16 cellular contexts compared by ENCODE assay signal in the genomic region with DNA sequence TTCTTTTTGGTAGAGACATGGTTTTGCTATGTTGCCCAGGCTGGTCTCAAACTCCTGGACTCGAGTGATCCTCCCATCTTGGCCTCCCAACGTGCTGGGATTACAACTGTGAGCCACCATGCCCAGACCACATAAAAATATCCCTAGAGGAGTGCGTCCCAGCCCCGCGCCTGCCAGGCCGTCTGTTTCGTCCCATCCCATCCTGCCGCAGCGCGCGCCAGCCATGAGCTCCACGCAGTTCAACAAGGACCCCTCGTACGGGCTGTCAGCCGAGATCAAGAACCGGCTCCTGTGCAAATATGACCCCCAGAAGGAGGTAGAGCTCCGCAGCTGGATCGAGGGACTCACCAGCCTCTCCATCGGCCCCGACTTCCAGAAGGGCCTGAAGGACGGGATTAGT. TPM values are rescaled to one million over a fixed set of nuclear protein-coding genes. Genes with fewer than 3 reads are reported as not detected.
DNase-seq lines count a peak whose midpoint lies in the region; ATAC-seq and TF ChIP-seq lines count a peak whose summit lies in the region.
"Had no signal": no experiment of that assay in that cellular context is flagged by ENCODE, and none has a peak within 500 bp of the region (broad histone marks: within the 10 kb centered on the region; RNA-seq: fewer than 3 reads in every experiment).

No MANE protein-coding gene starts in this region.

- H3K4me2 ChIP-seq in osteoblast (ENCODE audit: insufficient read depth, low read length) (no peak overlapping the region), smooth muscle cell (no peak overlapping the region)
- H3K4me2 ChIP-seq: A549 had no signal

- no peaks in the 10 kb centered on the region for H3K36me3 ChIP-seq in RWPE2 (ENCODE audit: low read depth)
- no peaks in the 10 kb centered on the region for H3K36me3 ChIP-seq in osteoblast (ENCODE audit: insufficient read depth, low read length)
- H3K36me3 ChIP-seq in smooth muscle cell (ENCODE audit: low read depth), result no peaks in the 10 kb centered on the region

- H3K4me1 ChIP-seq in RWPE2 (ENCODE audit: insufficient read depth, poor library complexity, severe bottlenecking), result peaks cover 5% of the 10 kb centered on the region
- H3K4me1 ChIP-seq in osteoblast (ENCODE audit: insufficient read depth, low read length), result no peaks in the 10 kb centered on the region
- no peaks in the 10 kb centered on the region for H3K4me1 ChIP-seq in smooth muscle cell (ENCODE audit: low read depth)
- H3K4me1 ChIP-seq: A549, Caco-2 had no signal

- H3K79me2 ChIP-seq in osteoblast (ENCODE audit: insufficient read depth, low read length) (no peaks in the 10 kb centered on the region), smooth muscle cell (ENCODE audit: low read depth) (no peaks in the 10 kb centered on the region)

- H3K27me3 ChIP-seq in RWPE2 (ENCODE audit: insufficient read depth, poor library complexity, severe bottlenecking), result no peaks in the 10 kb centered on the region
- H3K27me3 ChIP-seq in osteoblast (ENCODE audit: insufficient read depth, low read length), result no peaks in the 10 kb centered on the region
- H3K27me3 ChIP-seq in smooth muscle cell (ENCODE audit: low read depth), result no peaks in the 10 kb centered on the region
- H3K27me3 ChIP-seq: BLaER1 treated with 17β-estradiol and CSF1 and Interleukin-3, amounts not matched to agents 10 nM and 100 nM had no signal

- no peaks in the 10 kb centered on the region for H3F3A ChIP-seq in smooth muscle cell (ENCODE audit: low read depth)

- no peak for ATAC-seq in RWPE2 (ENCODE audit: low read depth)
- ATAC-seq in left lobe of liver, result no peak
- ATAC-seq: A549; CD8-positive, alpha-beta T cell had no signal

- no peak overlapping the region for H2AFZ ChIP-seq in osteoblast (ENCODE audit: low read length)
- no peak overlapping the region for H2AFZ ChIP-seq in smooth muscle cell (ENCODE audit: low read depth)

- H3K9me3 ChIP-seq in RWPE2 (ENCODE audit: severe bottlenecking) (no peaks in the 10 kb centered on the region), osteoblast (ENCODE audit: low read depth, low read length) (no peaks in the 10 kb centered on the region), smooth muscle cell (replicated peaks; ENCODE audit: low read depth) (no peaks in the 10 kb centered on the region)
- H3K9me3 ChIP-seq: A549, Caco-2 had no signal

- no peak overlapping the region for H3K9ac ChIP-seq in smooth muscle cell (ENCODE audit: low read depth)

- no peak overlapping the region for H3K4me3 ChIP-seq in RWPE2 (ENCODE audit: severe bottlenecking)
- no peak overlapping the region for H3K4me3 ChIP-seq in osteoblast (ENCODE audit: insufficient read depth, low read length)
- no peak overlapping the region for H3K4me3 ChIP-seq in smooth muscle cell
- H3K4me3 ChIP-seq: A549; BLaER1 treated with 17β-estradiol and CSF1 and Interleukin-3, amounts not matched to agents 10 nM and 100 nM had no signal

- TF ChIP-seq CTCF in RWPE2 (IDR thresholded peaks at IDR 0.05; ENCODE audit: poor library complexity, severe bottlenecking) (no peak), osteoblast (IDR thresholded peaks at IDR 0.05; ENCODE audit: extremely low read depth, low read depth, low read length) (no peak), smooth muscle cell (IDR thresholded peaks at IDR 0.05; ENCODE audit: borderline replicate concordance, insufficient read depth, poor library complexity, severe bottlenecking) (no peak)

- no peaks in the 10 kb centered on the region for H4K20me1 ChIP-seq in osteoblast (ENCODE audit: insufficient read depth, low read length)
- no peaks in the 10 kb centered on the region for H4K20me1 ChIP-seq in smooth muscle cell (ENCODE audit: low read depth)
- H4K20me1 ChIP-seq: BLaER1 treated with 17β-estradiol and CSF1 and Interleukin-3, amounts not matched to agents 10 nM and 100 nM had no signal

- DNase-seq in RWPE2 (ENCODE audit: low spot score), result peak; percentile 47
- peak; percentile 45 for DNase-seq in left lobe of liver (ENCODE audit: low spot score)
- peak; percentile 44 for DNase-seq in osteoblast (ENCODE audit: insufficient read length, low spot score, missing footprints)
- no peak for DNase-seq in smooth muscle cell (lab: John Stamatoyannopoulos, UW; ENCODE audit: unreplicated experiment)
- no peak for DNase-seq in SHP77 (lab: John Stamatoyannopoulos, UW)
- DNase-seq: AML-193; Caco-2; Calu3; CD4-positive, alpha-beta T cell; CD8-positive, alpha-beta T cell; DMS79 treated with DMSO at 0.1 percent for 48 hours; GF-D8 had no signal

- H3K27ac ChIP-seq in RWPE2 (ENCODE audit: poor library complexity, severe bottlenecking), result no peak overlapping the region
- no peak overlapping the region for H3K27ac ChIP-seq in osteoblast (ENCODE audit: low read depth, low read length)
- no peak overlapping the region for H3K27ac ChIP-seq in smooth muscle cell (ENCODE audit: low read depth)
- H3K27ac ChIP-seq: 22Rv1, A549, C4-2B had no signal

- WGBS in smooth muscle cell (ENCODE audit: low lambda C conversion rate), result 96% methylated on average over 21 of the region's 21 CpGs

RNA-seq across cellular contexts. Expression of a gene that starts 16.6 kb away (rescaled TPM):
- total RNA-seq in left lobe of liver, result 14.3 TPM
- total RNA-seq in osteoblast, result 62.8 and 63.0 TPM in 2 replicates
- total RNA-seq in smooth muscle cell, result 56.7 and 67.8 TPM in 2 replicates
- 20.8 and 31.2 TPM in 2 replicates for polyA plus RNA-seq in smooth muscle cell

RNA-seq across cellular contexts. Expression of a gene that starts 42.7 kb away (rescaled TPM):
- 6.9 TPM for total RNA-seq in left lobe of liver
- 15.6 and 17.4 TPM in 2 replicates for total RNA-seq in osteoblast
- 14.0 and 17.1 TPM in 2 replicates for total RNA-seq in smooth muscle cell
- 3.7 and 4.4 TPM in 2 replicates for polyA plus RNA-seq in smooth muscle cell

Comparison
In these comparisons a context has a peak if more than half of its experiments do, and no peak if none do; other contexts are left out.
1. DNase-seq: peak in RWPE2 (single experiment), left lobe of liver (single experiment) and osteoblast (single experiment); none in smooth muscle cell (single experiment) and SHP77 (0 of 2).